11 cellular contexts compared by ENCODE assay signal in the genomic region with DNA sequence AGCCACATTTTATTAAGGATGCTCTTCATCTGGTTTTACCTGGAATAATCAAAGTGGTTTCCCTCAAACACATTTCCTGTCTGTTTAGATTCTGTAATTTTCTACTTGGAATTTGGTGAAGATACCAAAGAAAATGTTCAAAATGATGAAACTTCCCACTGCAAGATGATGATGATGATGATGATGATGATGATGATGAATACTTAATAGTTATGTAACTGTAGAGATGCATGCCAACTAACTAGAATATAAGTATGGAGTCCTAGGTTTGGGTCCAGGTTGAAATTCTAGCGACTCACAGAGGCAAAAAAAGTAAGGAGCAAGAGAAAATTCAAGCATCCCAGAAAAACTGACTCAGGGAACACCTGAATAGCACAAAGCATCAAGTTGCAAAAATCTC.
"Had no signal": no experiment of that assay in that cellular context is flagged by ENCODE, and none has a peak within 500 bp of the region (broad histone marks: within the 10 kb centered on the region; RNA-seq: fewer than 3 reads in every experiment).

No MANE protein-coding gene starts in this region.

- H3K9ac ChIP-seq: GM23248 had no signal

- H3K4me3 ChIP-seq: GM23248, GM23338, HAP-1 had no signal

- FAIRE-seq: H1, H54 had no signal

- ATAC-seq: GM23338, HCT116 had no signal

- H3K4me1 ChIP-seq: HAP-1 had no signal

- H3K27ac ChIP-seq: GM23248 had no signal

- H2AFZ ChIP-seq: GM23248, GM23338 had no signal

- DNase-seq: GM23248, GOT3, H7, H9, HCEC 1CT, HFFc6 had no signal

- H3K36me3 ChIP-seq: HAP-1 had no signal

- H3K9me3 ChIP-seq: HAP-1 had no signal

- H3K4me2 ChIP-seq: GM23338 had no signal
